In the genomic region with DNA sequence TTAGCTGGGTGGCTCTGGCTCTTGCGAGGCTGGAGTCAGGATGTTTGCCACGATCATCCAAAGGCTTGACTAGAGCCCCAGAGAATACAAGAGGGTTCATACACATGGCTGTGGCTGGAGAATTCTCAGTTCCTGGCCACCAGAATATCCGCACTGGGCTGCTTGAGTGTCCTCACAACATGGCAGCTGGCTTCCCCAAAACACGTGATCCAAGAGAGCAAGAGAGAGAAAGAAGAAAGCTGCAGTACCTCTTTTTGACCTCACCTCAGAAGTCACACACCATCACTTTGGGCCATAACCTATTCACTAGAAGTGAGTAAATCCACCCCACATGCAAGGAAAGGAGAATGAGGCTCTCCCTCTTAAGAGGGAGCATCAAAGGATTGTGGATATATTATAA, we compare ENCODE assay signal across 1 cellular context.
TF ChIP-seq lines count a peak whose summit lies in the region.

No MANE protein-coding gene starts in this region.

TF ChIP-seq in H1, 55 proteins besides CTCF, POLR2A, EP300 and RAD21:
- TF ChIP-seq YY1 (IDR thresholded peaks at IDR 0.05; ENCODE audit: low read depth, low read length) (0 out of 2 replicates have a peak, but pooled peaks have one; percentile 35), GABPA (IDR thresholded peaks at IDR 0.05; ENCODE audit: borderline replicate concordance, insufficient read depth, low read length) (no peak)
